In genomic region chr1:14806772-14807171, GRCh38 we compare ENCODE assay signal across 8 cellular contexts.
"Had no signal": no experiment of that assay in that cellular context is flagged by ENCODE, and none has a peak within 500 bp of the region (broad histone marks: within the 10 kb centered on the region; RNA-seq: fewer than 3 reads in every experiment).

No MANE protein-coding gene starts in this region.

- H3K4me1 ChIP-seq: HAP-1 had no signal

- H3K4me1 Mint-ChIP-seq: GM23338, IgD-negative memory B cell had no signal

- H3K27ac ChIP-seq: HL-60 had no signal

- H2AFZ ChIP-seq: GM23338 had no signal

- ATAC-seq: GM23338, HCT116, HepG2 had no signal

- H3K4me3 ChIP-seq: GM23338, HAP-1 had no signal

- FAIRE-seq: HepG2 had no signal

- H3K4me2 ChIP-seq: GM23338 had no signal

- DNase-seq: H7, KG1 had no signal

- H3K27ac Mint-ChIP-seq: GM23338, IgD-negative memory B cell had no signal

- H3K4me3 Mint-ChIP-seq: GM23338 had no signal

- H3K36me3 Mint-ChIP-seq: IgD-negative memory B cell had no signal

- H3K36me3 ChIP-seq: HAP-1 had no signal
